ENCODE assay signal across 8 cellular contexts in genomic region chr7:101153969-101154692, GRCh38. TPM values are rescaled to one million over a fixed set of nuclear protein-coding genes. Genes with fewer than 3 reads are reported as not detected.
DNase-seq lines count a peak whose midpoint lies in the region; ATAC-seq and TF ChIP-seq lines count a peak whose summit lies in the region.

AP1S1 (plus strand) TSS chr7:101154476; CDS start chr7:101154515, 39 bp downstream.

- H3K27me3 Mint-ChIP-seq in activated T-cell treated with anti-CD3 and anti-CD28 coated beads, Interleukin-2, amount 50 U/mL, for 4 hours (ENCODE audit: low read depth): peaks cover 8% of the 10 kb centered on the region

- peak within 1 kb of the TSS; percentile 82 for H3K27ac ChIP-seq in Panc1 (ENCODE audit: low read length)
- H3K27ac ChIP-seq in esophagus (ENCODE audit: low read depth in 2 of 2, low read length in 1 of 2): no peak within 1 kb of the TSS

- peak within 1 kb of the TSS; percentile 75 for H3K9ac ChIP-seq in mucosa of stomach (ENCODE audit: low read length)

- DNase-seq in D341Med (ENCODE audit: low spot score) (peak; percentile 98), KG1 (lab: John Stamatoyannopoulos, UW) (peak; percentile 28), Panc1 (ENCODE audit: low read depth, low spot score) (peak; percentile 93)
- peak; percentile 90 for DNase-seq in activated T-cell treated with anti-CD3 and anti-CD28 coated beads, Interleukin-2, amount 50 U/mL, for 4 hours
- DNase-seq in stimulated activated CD8-positive, alpha-beta memory T cell treated with anti-CD3 and anti-CD28 coated beads, Interleukin-4, amount 100 ng/mL, for 48 hours: peak; percentile 94

- CTCF ChIA-PET in Panc1 (lab: Charles Lee): interaction anchor here (0.6 to 1.0 kb wide), 3 partner anchors 10 to 315 kb away, joined by 3 to 7 read pairs (median 4); no protein-coding TSS in a partner anchor

- H3K36me3 Mint-ChIP-seq in activated T-cell treated with anti-CD3 and anti-CD28 coated beads, Interleukin-2, amount 50 U/mL, for 4 hours (ENCODE audit: insufficient read depth): peaks cover 10% of the 10 kb centered on the region

- H3K27me3 ChIP-seq in Panc1 (ENCODE audit: control insufficient read depth, insufficient read depth, low read length): no peaks in the 10 kb centered on the region
- H3K27me3 ChIP-seq in esophagus (ENCODE audit: control insufficient read depth in 1 of 2, insufficient read depth in 2 of 2, low read length in 2 of 2): no peaks in the 10 kb centered on the region
- no peaks in the 10 kb centered on the region for H3K27me3 ChIP-seq in mucosa of stomach (ENCODE audit: control insufficient read depth, insufficient read depth, low read length)

- BruUV-seq in Panc1 (replicated peaks; lab: Mats Ljungman, UMichigan): no TSS peak

- H3K9me3 ChIP-seq in Panc1 (ENCODE audit: control insufficient read depth, insufficient read depth, low read depth, low read length) (no peaks in the 10 kb centered on the region), esophagus (ENCODE audit: control insufficient read depth in 2 of 2, insufficient read depth in 1 of 2, low read depth in 1 of 2, low read length in 1 of 2) (no peaks in the 10 kb centered on the region), mucosa of stomach (ENCODE audit: control insufficient read depth, low read length) (no peaks in the 10 kb centered on the region)

- H3K4me3 Mint-ChIP-seq in activated T-cell treated with anti-CD3 and anti-CD28 coated beads, Interleukin-2, amount 50 U/mL, for 4 hours: peak within 1 kb of the TSS; percentile 81

- TF ChIP-seq CTCF in Panc1 (IDR thresholded peaks at IDR 0.05): no peak

- in situ Hi-C loops in Panc1 (cut with HindIII; ENCODE audit: low pct_unique_long_range_greater_than_20kb, low sequenced_read_pairs): no loop called here

- H3K4me1 ChIP-seq in Panc1 (ENCODE audit: control insufficient read depth, insufficient read depth, low read length): peaks cover 12% of the 10 kb centered on the region
- H3K4me1 ChIP-seq in esophagus (ENCODE audit: control insufficient read depth in 2 of 2, insufficient read depth in 2 of 2, low read length in 1 of 2): peaks cover 0 to 4% of the 10 kb centered on the region in 2 donors
- peaks cover 19% of the 10 kb centered on the region for H3K4me1 ChIP-seq in mucosa of stomach (ENCODE audit: control insufficient read depth, insufficient read depth, low read length)

- ATAC-seq in GM21619 (IDR thresholded peaks at IDR 0.05; ENCODE audit: unreplicated experiment) (peak; percentile 73), Panc1 (peak; percentile 97)
- ATAC-seq in activated T-cell treated with anti-CD3 and anti-CD28 coated beads, Interleukin-2, amount 50 U/mL, for 4 hours: peak; percentile 89 to 93

- WGBS in esophagus, 2 donors: 4% methylated on average over 38 to 51 of the region's 51 CpGs

- intact Hi-C loops in Panc1 (cut with micrococcal nuclease; ENCODE audit: unreplicated experiment): no loop called here

- H3K4me3 ChIP-seq in Panc1 (ENCODE audit: low read depth in 2 of 2, low read length in 2 of 2): peak within 1 kb of the TSS; percentile 65 to 67
- peak within 1 kb of the TSS; percentile 70 to 78 for H3K4me3 ChIP-seq in esophagus (ENCODE audit: low read depth in 1 of 2, low read length in 2 of 2)
- peak within 1 kb of the TSS; percentile 19 for H3K4me3 ChIP-seq in mucosa of stomach (ENCODE audit: low read length)

- H3K4me1 Mint-ChIP-seq in activated T-cell treated with anti-CD3 and anti-CD28 coated beads, Interleukin-2, amount 50 U/mL, for 4 hours (ENCODE audit: low read depth): peaks cover 11% of the 10 kb centered on the region

- POLR2A ChIA-PET in Panc1 (lab: Charles Lee): no interaction called here

- no peaks in the 10 kb centered on the region; the same call in 1 of the 2 replicates for H3K36me3 ChIP-seq in Panc1 (ENCODE audit: control insufficient read depth, insufficient read depth, low read length)
- peaks cover 4 to 11% of the 10 kb centered on the region in 2 donors for H3K36me3 ChIP-seq in esophagus (ENCODE audit: control insufficient read depth in 2 of 2, insufficient read depth in 2 of 2, low read length in 1 of 2)
- peaks cover 5% of the 10 kb centered on the region for H3K36me3 ChIP-seq in mucosa of stomach (ENCODE audit: control insufficient read depth, insufficient read depth, low read length)

- no peaks in the 10 kb centered on the region for H3K9me3 Mint-ChIP-seq in activated T-cell treated with anti-CD3 and anti-CD28 coated beads, Interleukin-2, amount 50 U/mL, for 4 hours

RNA-seq across cellular contexts. Expression of gene AP1S1, which starts in this region (rescaled TPM):
- total RNA-seq in Panc1 (2021; ENCODE audit: unreplicated experiment): 74.2 TPM
- polyA plus RNA-seq in Panc1 (2012; ENCODE audit: insufficient read length): 152 TPM
- total RNA-seq in activated T-cell treated with anti-CD3 and anti-CD28 coated beads, Interleukin-2, amount 50 U/mL, for 4 hours: 10 to 100 TPM; 27.6 to 32.9 (median 28.3) TPM
- polyA plus RNA-seq in esophagus: 10 to 100 TPM; 40.2 to 43.3 TPM

Comparison
In these comparisons a context has a peak if more than half of its experiments do, and no peak if none do; other contexts are left out.
1. DNase-seq: peak in every context shown above with its lines; median percentile 98 in D341Med; 94 in stimulated activated CD8-positive, alpha-beta memory T cell treated with anti-CD3 and anti-CD28 coated beads, Interleukin-4, amount 100 ng/mL, for 48 hours; 93 in Panc1; 90 in activated T-cell treated with anti-CD3 and anti-CD28 coated beads, Interleukin-2, amount 50 U/mL, for 4 hours; 28 in KG1.
2. H3K4me3 ChIP-seq: peak in every context shown above with its lines; median percentile 74 in esophagus; 66 in Panc1; 19 in mucosa of stomach.